ENCODE assay signal across 17 cellular contexts in genomic region chr7:17674166-17674955, GRCh38.
DNase-seq lines count a peak whose midpoint lies in the region; TF ChIP-seq lines count a peak whose summit lies in the region.
"Had no signal": no experiment of that assay in that cellular context is flagged by ENCODE, and none has a peak within 500 bp of the region (broad histone marks: within the 10 kb centered on the region; RNA-seq: fewer than 3 reads in every experiment).

No MANE protein-coding gene starts in this region.

- no peak for TF ChIP-seq CTCF in BJ (IDR thresholded peaks at IDR 0.05; ENCODE audit: insufficient read depth, low read depth, low read length)
- no peak for TF ChIP-seq CTCF in nephron progenitor cell (IDR thresholded peaks at IDR 0.05)

- peak; percentile 58 for DNase-seq in BJ (ENCODE audit: low read depth)
- peak; percentile 37 for DNase-seq in NCI-H226
- peak; percentile 59 for DNase-seq in fibroblast of gingiva (ENCODE audit: low read depth)
- DNase-seq in renal cortical epithelial cell (ENCODE audit: low read depth): peak; percentile 90
- no peak for DNase-seq in NCI-H1105 treated with DMSO at 0.1 percent for 48 hours (lab: John Stamatoyannopoulos, UW)
- no peak for DNase-seq in nephron progenitor cell
- DNase-seq in NCI-H2107 treated with DMSO at 0.1 percent for 48 hours (lab: John Stamatoyannopoulos, UW; ENCODE audit: unreplicated experiment): no peak
- DNase-seq in LoVo (ENCODE audit: low spot score): no peak
- DNase-seq: activated CD4-positive, alpha-beta T cell treated with anti-CD3 and anti-CD28 coated beads, Interleukin-2, amount 10 ng/mL, durations not matched to agents 7 days and 5 days; activated naive CD4-positive, alpha-beta T cell treated with anti-CD3 and anti-CD28 coated beads, Interleukin-2, amount 10 ng/mL, durations not matched to agents 7 days and 5 days; colonic mucosa; GOT3; NCI-H1694 treated with DMSO at 0.1 percent for 48 hours; NCI-H524; upper lobe of left lung had no signal

- H3K27me3 Mint-ChIP-seq in nephron progenitor cell (ENCODE audit: low read depth, poor library complexity): no peaks in the 10 kb centered on the region

- H3K36me3 ChIP-seq in BJ (ENCODE audit: control insufficient read depth, insufficient read depth, low read length): no peaks in the 10 kb centered on the region
- H3K36me3 ChIP-seq: colonic mucosa, SJSA1, upper lobe of left lung had no signal

- H3K9me3 Mint-ChIP-seq in nephron progenitor cell: no peaks in the 10 kb centered on the region
- H3K9me3 Mint-ChIP-seq: activated CD4-positive, alpha-beta T cell treated with anti-CD3 and anti-CD28 coated beads, Interleukin-2, amount 10 ng/mL, durations not matched to agents 7 days and 5 days; activated naive CD4-positive, alpha-beta T cell treated with anti-CD3 and anti-CD28 coated beads, Interleukin-2, amount 10 ng/mL, durations not matched to agents 7 days and 5 days had no signal

- CTCF ChIA-PET in BJ (lab: Yijun Ruan, JAX): interaction anchor here (0.9 kb wide), 2 partner anchors 11 to 313 kb away, joined by 4 read pairs; no protein-coding TSS in a partner anchor

- H3K27ac Mint-ChIP-seq in nephron progenitor cell: no peak overlapping the region
- H3K27ac Mint-ChIP-seq: activated CD4-positive, alpha-beta T cell treated with anti-CD3 and anti-CD28 coated beads, Interleukin-2, amount 10 ng/mL, durations not matched to agents 7 days and 5 days; activated naive CD4-positive, alpha-beta T cell treated with anti-CD3 and anti-CD28 coated beads, Interleukin-2, amount 10 ng/mL, durations not matched to agents 7 days and 5 days had no signal

- H3K4me3 Mint-ChIP-seq in nephron progenitor cell: no peak overlapping the region
- H3K4me3 Mint-ChIP-seq: activated CD4-positive, alpha-beta T cell treated with anti-CD3 and anti-CD28 coated beads, Interleukin-2, amount 10 ng/mL, durations not matched to agents 7 days and 5 days; activated naive CD4-positive, alpha-beta T cell treated with anti-CD3 and anti-CD28 coated beads, Interleukin-2, amount 10 ng/mL, durations not matched to agents 7 days and 5 days had no signal

- H3K27me3 ChIP-seq in BJ (ENCODE audit: control insufficient read depth, insufficient read depth, low read length): no peaks in the 10 kb centered on the region
- H3K27me3 ChIP-seq: colonic mucosa, SJSA1, upper lobe of left lung had no signal

- H3K4me1 Mint-ChIP-seq in nephron progenitor cell: peaks cover 12% of the 10 kb centered on the region
- H3K4me1 Mint-ChIP-seq: activated CD4-positive, alpha-beta T cell treated with anti-CD3 and anti-CD28 coated beads, Interleukin-2, amount 10 ng/mL, durations not matched to agents 7 days and 5 days; activated naive CD4-positive, alpha-beta T cell treated with anti-CD3 and anti-CD28 coated beads, Interleukin-2, amount 10 ng/mL, durations not matched to agents 7 days and 5 days had no signal

- H3K36me3 Mint-ChIP-seq in nephron progenitor cell (ENCODE audit: low read depth): no peaks in the 10 kb centered on the region
- H3K36me3 Mint-ChIP-seq: activated naive CD4-positive, alpha-beta T cell treated with anti-CD3 and anti-CD28 coated beads, Interleukin-2, amount 10 ng/mL, durations not matched to agents 7 days and 5 days had no signal

- H3K4me3 ChIP-seq in BJ (ENCODE audit: low read depth, low read length): no peak overlapping the region
- H3K4me3 ChIP-seq: colonic mucosa, GM12878, SJSA1, upper lobe of left lung had no signal

- POLR2A ChIA-PET in BJ (lab: Charles Lee): interaction anchor here (0.6 kb wide), 1 partner anchor 13 kb away, joined by 4 read pairs; no protein-coding TSS in a partner anchor

Comparison
In these comparisons a context has a peak if more than half of its experiments do, and no peak if none do; other contexts are left out.
1. DNase-seq: peak in BJ (single experiment), NCI-H226 (single experiment), fibroblast of gingiva (single experiment) and renal cortical epithelial cell (single experiment); none in NCI-H1105 treated with DMSO at 0.1 percent for 48 hours (single experiment), nephron progenitor cell (single experiment), NCI-H2107 treated with DMSO at 0.1 percent for 48 hours (single experiment) and LoVo (single experiment).